Comparison of ENCODE assay signal across 23 cellular contexts in the genomic region with DNA sequence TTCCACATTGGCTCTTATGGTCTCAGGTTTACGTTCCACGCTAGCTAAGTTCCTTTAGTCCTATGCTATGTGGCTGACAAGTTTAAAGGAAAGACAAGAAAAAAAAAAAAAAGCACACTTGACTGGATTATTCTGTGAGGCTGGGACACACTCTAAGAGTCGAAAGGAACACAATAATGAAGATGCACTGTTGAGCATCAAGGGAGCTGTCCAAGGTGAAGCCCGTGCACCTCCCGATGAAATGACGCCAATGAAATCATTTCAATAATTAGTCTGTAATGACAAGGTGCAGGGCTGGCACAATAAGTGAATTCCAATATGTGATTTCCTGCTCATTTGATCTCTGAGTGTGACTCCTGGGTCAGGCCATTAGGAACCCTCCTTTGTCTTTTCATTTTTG.
"Had no signal": no experiment of that assay in that cellular context is flagged by ENCODE, and none has a peak within 500 bp of the region (broad histone marks: within the 10 kb centered on the region; RNA-seq: fewer than 3 reads in every experiment).

No MANE protein-coding gene starts in this region.

- H3K4me3 ChIP-seq: Peyer's patch, SJCRH30 had no signal

- DNase-seq: KBM-7, MV-4-11, NCI-H1048, NCI-H1105 treated with DMSO at 0.1 percent for 48 hours, NCI-H1417 treated with DMSO at 0.1 percent for 48 hours, NCI-H146, NCI-H1694 treated with DMSO at 0.1 percent for 48 hours, NCI-H1930, NCI-H2081, NCI-H2107, NCI-H226, NCI-H446, NCI-H510A, NCI-H524 treated with DMSO at 0.1 percent for 48 hours, NCI-H69, NCI-H774, PC-3, Peyer's patch, SHP77 treated with DMSO at 0.1 percent for 48 hours, SJCRH30, SW 1271, T-cell had no signal

- H3K36me3 ChIP-seq: Peyer's patch, SJCRH30 had no signal

- H3K9me3 ChIP-seq: Peyer's patch, SJCRH30 had no signal

- H3K27ac ChIP-seq: Peyer's patch, SJCRH30 had no signal

- H3K27me3 ChIP-seq: Peyer's patch, SJCRH30 had no signal

- H3K4me1 ChIP-seq: Peyer's patch, SJCRH30 had no signal

- ATAC-seq: PC-3, Right ventricle myocardium inferior, T-cell had no signal
